In genomic region chr2:46393865-46394264, GRCh38 we compare ENCODE assay signal across 17 cellular contexts.
DNase-seq lines count a peak whose midpoint lies in the region; TF ChIP-seq lines count a peak whose summit lies in the region.
"Had no signal": no experiment of that assay in that cellular context is flagged by ENCODE, and none has a peak within 500 bp of the region (broad histone marks: within the 10 kb centered on the region; RNA-seq: fewer than 3 reads in every experiment).

No MANE protein-coding gene starts in this region.

- H3K36me3 ChIP-seq in esophagus muscularis mucosa (no peaks in the 10 kb centered on the region), testis (ENCODE audit: low read depth, missing control alignments) (no peaks in the 10 kb centered on the region)
- H3K36me3 ChIP-seq: BLaER1 had no signal

- H3K23me2 ChIP-seq in H9 (ENCODE audit: insufficient read length, low read depth, low read length, poor library complexity, severe bottlenecking), result no peaks in the 10 kb centered on the region

- WGBS in H9 (ENCODE audit: extremely low coverage, insufficient read length, low lambda C conversion rate), result no CpG with 5 or more reads among the region's 3 CpGs
- 100% methylated on average over 3 of the region's 3 CpGs for WGBS in esophagus muscularis mucosa
- 90 to 100% methylated on average over 1 to 3 of the region's 3 CpGs for WGBS in testis, 2 donors

- no peak overlapping the region for H4K8ac ChIP-seq in H9 (replicated peaks; ENCODE audit: insufficient read length, low read depth, low read length)

- no peak overlapping the region for H3K14ac ChIP-seq in H9 (ENCODE audit: insufficient read depth, low read length)

- no peak overlapping the region for H4K5ac ChIP-seq in H9 (ENCODE audit: insufficient read length, low read depth, low read length)

- no peak overlapping the region for H2BK5ac ChIP-seq in H9 (ENCODE audit: insufficient read length, low read length)

- peaks cover 0 to 3% of the 10 kb centered on the region in 2 experiments; a peak in 1 of 4 replicates for H3K4me1 Mint-ChIP-seq in H9
- H3K4me1 Mint-ChIP-seq in chondrocyte (ENCODE audit: low read depth), result no peaks in the 10 kb centered on the region
- H3K4me1 Mint-ChIP-seq: GM23338 had no signal

- no peak overlapping the region for H2BK15ac ChIP-seq in H9 (ENCODE audit: low read depth, low read length)

- H3T11ph ChIP-seq in H9 (ENCODE audit: low read length), result no peak overlapping the region

- intact Hi-C loops in esophagus muscularis mucosa (cut with DNase I), result no loop called here
- intact Hi-C loops in testis (cut with DNase I; ENCODE audit: low total_unique reads), result no loop called here

- no peaks in the 10 kb centered on the region for H3K79me1 ChIP-seq in H9 (ENCODE audit: insufficient read depth, low read depth, low read length, poor library complexity, severe bottlenecking)

- TF ChIP-seq CTCF in H9 (conservative IDR thresholded peaks at IDR 0.05) (no peak), esophagus muscularis mucosa (IDR thresholded peaks at IDR 0.05) (no peak), testis (IDR thresholded peaks at IDR 0.05) (no peak), chondrocyte (IDR thresholded peaks at IDR 0.05) (no peak)

- no peak for TF ChIP-seq EP300 in esophagus muscularis mucosa (IDR thresholded peaks at IDR 0.05)

- no peak overlapping the region for H2BK12ac ChIP-seq in H9 (ENCODE audit: insufficient read length, low read depth, low read length)

- no peak overlapping the region for H3K23ac ChIP-seq in H9 (ENCODE audit: insufficient read length, low read depth, low read length)

- no peak overlapping the region for H3K4me3 Mint-ChIP-seq in H9
- no peak overlapping the region for H3K4me3 Mint-ChIP-seq in chondrocyte (ENCODE audit: unreplicated experiment)
- H3K4me3 Mint-ChIP-seq: CD14-positive monocyte; CD4-positive, alpha-beta memory T cell; GM23338; HFFc6 had no signal

- H3K27me3 Mint-ChIP-seq in H9 (ENCODE audit: low read depth) (peaks cover 2% of the 10 kb centered on the region), chondrocyte (ENCODE audit: low read depth) (peaks cover 4% of the 10 kb centered on the region)

- no peak overlapping the region for H4K91ac ChIP-seq in H9 (ENCODE audit: insufficient read length, low read depth, low read length)

- H3K27ac Mint-ChIP-seq in H9, result no peak overlapping the region
- no peak overlapping the region for H3K27ac Mint-ChIP-seq in chondrocyte (ENCODE audit: unreplicated experiment)
- H3K27ac Mint-ChIP-seq: CD4-positive, alpha-beta memory T cell; GM23338; HFFc6 had no signal

- no peaks in the 10 kb centered on the region for H3K9me3 ChIP-seq in H9 (ENCODE audit: control insufficient read depth, low read depth, low read length)
- H3K9me3 ChIP-seq in esophagus muscularis mucosa, result no peaks in the 10 kb centered on the region
- H3K9me3 ChIP-seq in testis, result no peaks in the 10 kb centered on the region

- H3K4ac ChIP-seq in H9 (ENCODE audit: low read depth, low read length), result no peak overlapping the region

- no peak overlapping the region for H2AK5ac ChIP-seq in H9 (ENCODE audit: insufficient read length, low read length)

- H2AFZ ChIP-seq in H9 (ENCODE audit: low read length), result no peak overlapping the region
- H2AFZ ChIP-seq: GM23338 had no signal

- no peaks in the 10 kb centered on the region for H3K79me2 ChIP-seq in H9 (ENCODE audit: insufficient read depth, low read length)

- no peak overlapping the region for H3K4me3 ChIP-seq in esophagus muscularis mucosa
- no peak overlapping the region for H3K4me3 ChIP-seq in testis
- H3K4me3 ChIP-seq: BLaER1, GM23338 had no signal

- no peaks in the 10 kb centered on the region for H4K20me1 ChIP-seq in H9 (ENCODE audit: control insufficient read depth, insufficient read depth, insufficient read length)
- H4K20me1 ChIP-seq: BLaER1 had no signal

- H3K9me3 Mint-ChIP-seq in H9 (no peaks in the 10 kb centered on the region), chondrocyte (ENCODE audit: low read depth) (no peaks in the 10 kb centered on the region)
- H3K9me3 Mint-ChIP-seq: CD4-positive, alpha-beta memory T cell; GM23338; HFFc6 had no signal

- TF ChIP-seq POLR2A in esophagus muscularis mucosa (IDR thresholded peaks at IDR 0.05; ENCODE audit: low read depth) (no peak), testis (IDR thresholded peaks at IDR 0.05) (no peak)

- no peak overlapping the region for H2BK20ac ChIP-seq in H9 (ENCODE audit: low read depth, low read length, poor library complexity, severe bottlenecking)

- no peaks in the 10 kb centered on the region for H3K4me1 ChIP-seq in H9 (ENCODE audit: insufficient read depth, low read length)
- H3K4me1 ChIP-seq in esophagus muscularis mucosa, result peaks cover 0 to under 1% (median 0%) of the 10 kb centered on the region in 4 donors
- no peaks in the 10 kb centered on the region for H3K4me1 ChIP-seq in testis
- H3K4me1 ChIP-seq: BLaER1 had no signal

- H3K9ac ChIP-seq in H9 (ENCODE audit: extremely low read depth, insufficient read length, low read length), result no peak overlapping the region
- H3K9ac ChIP-seq: BLaER1 had no signal

- H3K27ac ChIP-seq in H9 (ENCODE audit: insufficient read length, low read depth, low read length), result no peak overlapping the region
- H3K27ac ChIP-seq in esophagus muscularis mucosa (replicated peaks in 1 of 4), result no peak overlapping the region
- H3K27ac ChIP-seq in testis, result no peak overlapping the region
- H3K27ac ChIP-seq: BLaER1, HL-60 had no signal

- no peak overlapping the region for H3K56ac ChIP-seq in H9 (ENCODE audit: insufficient read length, low read depth, low read length)

- H3K27me3 ChIP-seq in H9 (ENCODE audit: insufficient read depth, low read length) (no peaks in the 10 kb centered on the region), esophagus muscularis mucosa (no peaks in the 10 kb centered on the region), testis (no peaks in the 10 kb centered on the region)
- H3K27me3 ChIP-seq: BLaER1 had no signal

- no peaks in the 10 kb centered on the region for H3K36me3 Mint-ChIP-seq in H9 (ENCODE audit: insufficient read depth in 1 of 3, low read depth in 3 of 3)
- peaks cover 4% of the 10 kb centered on the region for H3K36me3 Mint-ChIP-seq in chondrocyte (ENCODE audit: low read depth)
- H3K36me3 Mint-ChIP-seq: CD4-positive, alpha-beta memory T cell had no signal

- H2BK120ac ChIP-seq in H9 (ENCODE audit: low read depth, low read length, poor library complexity, severe bottlenecking), result no peak overlapping the region

- H3K18ac ChIP-seq in H9 (ENCODE audit: insufficient read length, low read depth, low read length), result no peak overlapping the region

- no peak overlapping the region for H3K4me2 ChIP-seq in H9 (ENCODE audit: insufficient read depth, insufficient read length, low read length)
- H3K4me2 ChIP-seq: BLaER1, GM23338 had no signal

- peak; percentile 13 for DNase-seq in activated CD8-positive, alpha-beta memory T cell treated with anti-CD3 and anti-CD28 coated beads for 24 hours
- DNase-seq in activated CD8-positive, alpha-beta memory T cell treated with anti-CD3 and anti-CD28 coated beads, Interleukin-2, amount 50 U/mL, for 4 hours, result no peak
- DNase-seq in H9 (peak; percentile 3), esophagus muscularis mucosa (ENCODE audit: extremely low spot score) (peak; percentile 60), testis (peak; percentile 4), chondrocyte (ENCODE audit: low spot score) (no peak)
- DNase-seq in activated effector memory CD4-positive, alpha-beta T cell treated with anti-CD3 and anti-CD28 coated beads, Interleukin-2, amount 50 U/mL, for 16 hours, result no peak
- DNase-seq: 8988T; CD4-positive, alpha-beta memory T cell; DMS153; DMS79; GDM1; HFFc6 had no signal

Comparison
In these comparisons a context has a peak if more than half of its experiments do, and no peak if none do; other contexts are left out.
1. DNase-seq: peak in activated CD8-positive, alpha-beta memory T cell treated with anti-CD3 and anti-CD28 coated beads for 24 hours (single experiment), H9 (single experiment), esophagus muscularis mucosa (single experiment) and testis (single experiment); none in activated CD8-positive, alpha-beta memory T cell treated with anti-CD3 and anti-CD28 coated beads, Interleukin-2, amount 50 U/mL, for 4 hours (single experiment), chondrocyte (single experiment) and activated effector memory CD4-positive, alpha-beta T cell treated with anti-CD3 and anti-CD28 coated beads, Interleukin-2, amount 50 U/mL, for 16 hours (single experiment).